In the genomic region with DNA sequence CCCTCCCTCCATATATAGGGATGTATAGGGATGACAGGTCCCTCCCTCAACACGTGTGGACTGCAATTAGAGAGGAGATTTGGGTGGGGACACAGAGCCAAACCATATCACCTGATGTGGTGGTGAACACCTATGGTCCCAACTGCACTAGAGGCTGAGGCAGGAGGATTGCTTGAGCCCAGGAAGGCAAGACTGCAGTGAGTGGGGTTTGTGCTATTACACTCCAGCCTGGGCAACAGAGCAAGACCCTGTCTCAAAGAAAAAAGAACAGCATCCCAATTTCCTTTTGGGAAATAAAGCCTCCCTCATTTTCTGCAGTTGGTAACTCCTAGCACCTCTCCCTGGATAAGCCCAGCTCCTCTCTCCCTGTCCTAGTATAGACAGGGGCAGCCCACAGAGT, we compare ENCODE assay signal across 35 cellular contexts.
"Had no signal": no experiment of that assay in that cellular context is flagged by ENCODE, and none has a peak within 500 bp of the region (broad histone marks: within the 10 kb centered on the region; RNA-seq: fewer than 3 reads in every experiment).

No MANE protein-coding gene starts in this region.

- H3K9me3 ChIP-seq: MG63 had no signal

- H3K36me3 ChIP-seq: MG63 had no signal

- H3K4me3 ChIP-seq: MG63 had no signal

- H3K27me3 ChIP-seq: MG63 had no signal

- DNase-seq: Karpas-422, Kasumi-1, MG63, MM.1S, MV-4-11, NCI-H1048, NCI-H1092, NCI-H1092 treated with DMSO at 0.1 percent for 48 hours, NCI-H1105, NCI-H1105 treated with DMSO at 0.1 percent for 48 hours, NCI-H1417, NCI-H1417 treated with DMSO at 0.1 percent for 48 hours, NCI-H1436, NCI-H1436 treated with DMSO at 0.1 percent for 48 hours, NCI-H146, NCI-H1694, NCI-H1694 treated with DMSO at 0.1 percent for 48 hours, NCI-H187, NCI-H187 treated with DMSO at 0.1 percent for 48 hours, NCI-H1930, NCI-H2029, NCI-H2029 treated with DMSO at 0.1 percent for 48 hours, NCI-H2081, NCI-H2081 treated with DMSO at 0.1 percent for 48 hours, NCI-H2107, NCI-H2171, NCI-H2171 treated with DMSO at 0.1 percent for 48 hours, NCI-H2227 treated with DMSO at 0.1 percent for 48 hours, NCI-H226, NCI-H345, NCI-H446, NCI-H446 treated with DMSO at 0.1 percent for 48 hours, NCI-H510A, NCI-H510A treated with DMSO at 0.1 percent for 48 hours, NCI-H524 had no signal
